ENCODE assay signal across 32 cellular contexts in the genomic region with DNA sequence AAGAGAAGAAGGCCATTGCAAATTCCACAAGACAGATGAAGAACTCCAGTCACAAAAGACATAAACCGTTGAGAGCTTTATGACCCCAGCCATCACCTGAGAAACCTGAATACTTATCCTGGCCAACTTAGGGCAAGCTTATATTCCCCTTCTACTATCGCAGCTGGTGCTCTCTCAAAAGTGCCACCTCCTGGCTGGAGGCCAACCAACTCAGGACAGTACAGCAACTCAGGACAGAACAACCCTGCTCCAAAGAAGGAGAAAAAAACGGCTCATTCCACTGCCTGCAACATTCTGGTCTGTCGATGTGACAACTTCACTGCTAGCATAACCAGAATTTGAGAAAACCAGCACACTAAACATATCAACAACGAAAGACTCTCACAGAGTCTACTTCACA. TPM values are rescaled to one million over a fixed set of nuclear protein-coding genes. Genes with fewer than 3 reads are reported as not detected.
"Had no signal": no experiment of that assay in that cellular context is flagged by ENCODE, and none has a peak within 500 bp of the region (broad histone marks: within the 10 kb centered on the region; RNA-seq: fewer than 3 reads in every experiment).

No MANE protein-coding gene starts in this region.

- H3K4me3 Mint-ChIP-seq: activated CD4-positive, alpha-beta T cell treated with anti-CD3 and anti-CD28 coated beads, Interleukin-2, amount 10 ng/mL, durations not matched to agents 7 days and 5 days; activated CD8-positive, alpha-beta T cell treated with anti-CD3 and anti-CD28 coated beads for 36 hours; activated T-cell treated with anti-CD3 and anti-CD28 coated beads, Interleukin-2, amount 50 U/mL, for 4 hours; activated T-helper 17 cell treated with anti-CD3 and anti-CD28 coated beads, Interleukin-2, amount 50 U/mL, for 72 hours; central memory CD8-positive, alpha-beta T cell; dendritic cell treated with granulocyte-macrophage colony-stimulating factor and Interleukin-4, amounts not matched to agents 40 ng/mL and 50 ng/mL, for 4 days; mesothelial cell of epicardium; naive thymus-derived CD4-positive, alpha-beta T cell; stimulated activated effector memory CD8-positive, alpha-beta T cell treated with anti-CD3 and anti-CD28 coated beads, Interleukin-12 subunit alpha, Interleukin-12 subunit beta, amount 100 ng/mL, for 72 hours; stimulated activated naive CD8-positive, alpha-beta T cell treated with anti-CD3 and anti-CD28 coated beads, Interleukin-15, Interleukin-2, amounts not matched to agents 100 ng/mL and 50 ng/mL, for 24 hours; T-helper 1 cell treated with Interleukin-12 subunit alpha and Interleukin-12 subunit beta and Interleukin-4 antibody, amounts not matched to agents 30 μg/mL and 1 μg/mL, for 36 hours had no signal

- H3K36me3 ChIP-seq: esophagus muscularis mucosa, heart left ventricle, ovary, sigmoid colon, upper lobe of right lung, WERI-Rb-1 had no signal

- ATAC-seq: activated CD4-positive, CD25-positive, alpha-beta regulatory T cell treated with anti-CD3 and anti-CD28 coated beads, Interleukin-2, amount 50 U/mL, for 24 hours; activated CD8-positive, alpha-beta T cell treated with anti-CD3 and anti-CD28 coated beads for 36 hours; activated T-cell treated with anti-CD3 and anti-CD28 coated beads, Interleukin-2, amount 50 U/mL, for 4 hours; activated T-helper 17 cell treated with anti-CD3 and anti-CD28 coated beads, Interleukin-2, amount 50 U/mL, for 72 hours; foreskin keratinocyte; heart left ventricle; naive thymus-derived CD4-positive, alpha-beta T cell; stimulated activated effector memory CD8-positive, alpha-beta T cell treated with anti-CD3 and anti-CD28 coated beads, Interleukin-12 subunit alpha, Interleukin-12 subunit beta, amount 100 ng/mL, for 72 hours; upper lobe of right lung had no signal

- H3K9me3 Mint-ChIP-seq: activated CD4-positive, alpha-beta T cell treated with anti-CD3 and anti-CD28 coated beads, Interleukin-2, amount 10 ng/mL, durations not matched to agents 7 days and 5 days; activated CD8-positive, alpha-beta T cell treated with anti-CD3 and anti-CD28 coated beads for 36 hours; activated T-cell treated with anti-CD3 and anti-CD28 coated beads, Interleukin-2, amount 50 U/mL, for 4 hours; activated T-helper 17 cell treated with anti-CD3 and anti-CD28 coated beads, Interleukin-2, amount 50 U/mL, for 72 hours; central memory CD8-positive, alpha-beta T cell; dendritic cell treated with granulocyte-macrophage colony-stimulating factor and Interleukin-4, amounts not matched to agents 40 ng/mL and 50 ng/mL, for 4 days; mesothelial cell of epicardium; naive thymus-derived CD4-positive, alpha-beta T cell; stimulated activated effector memory CD8-positive, alpha-beta T cell treated with anti-CD3 and anti-CD28 coated beads, Interleukin-12 subunit alpha, Interleukin-12 subunit beta, amount 100 ng/mL, for 72 hours; stimulated activated naive CD8-positive, alpha-beta T cell treated with anti-CD3 and anti-CD28 coated beads, Interleukin-15, Interleukin-2, amounts not matched to agents 100 ng/mL and 50 ng/mL, for 24 hours; T-helper 1 cell treated with Interleukin-12 subunit alpha and Interleukin-12 subunit beta and Interleukin-4 antibody, amounts not matched to agents 30 μg/mL and 1 μg/mL, for 36 hours had no signal

- DNase-seq: activated CD4-positive, alpha-beta T cell treated with anti-CD3 and anti-CD28 coated beads, Interleukin-2, amount 10 ng/mL, durations not matched to agents 7 days and 5 days; activated CD8-positive, alpha-beta T cell treated with anti-CD3 and anti-CD28 coated beads for 36 hours; activated gamma-delta T cell treated with Interleukin-2 at 50 U/mL for 16 hours; activated naive CD4-positive, alpha-beta T cell treated with anti-CD3 and anti-CD28 coated beads, Interleukin-2, amount 50 U/mL, for 16 hours; activated T-cell treated with anti-CD3 and anti-CD28 coated beads, Interleukin-2, amount 50 U/mL, for 4 hours; amniotic stem cell; foreskin keratinocyte; hypothalamus; kidney glomerular epithelial cell; mammary epithelial cell; naive thymus-derived CD4-positive, alpha-beta T cell; ovary; retina; sigmoid colon; small intestine; stimulated activated CD4-positive, alpha-beta T cell treated with anti-CD3 and anti-CD28 coated beads, Interleukin-4, amount 100 ng/mL, for 24 hours; T-helper 9 cell; upper lobe of right lung; WERI-Rb-1 had no signal

- H3K27ac Mint-ChIP-seq: activated CD4-positive, alpha-beta T cell treated with anti-CD3 and anti-CD28 coated beads, Interleukin-2, amount 10 ng/mL, durations not matched to agents 7 days and 5 days; activated CD8-positive, alpha-beta T cell treated with anti-CD3 and anti-CD28 coated beads for 36 hours; activated T-helper 17 cell treated with anti-CD3 and anti-CD28 coated beads, Interleukin-2, amount 50 U/mL, for 72 hours; dendritic cell treated with granulocyte-macrophage colony-stimulating factor and Interleukin-4, amounts not matched to agents 40 ng/mL and 50 ng/mL, for 4 days; mesothelial cell of epicardium; naive thymus-derived CD4-positive, alpha-beta T cell; progenitor cell of endocrine pancreas; stimulated activated effector memory CD8-positive, alpha-beta T cell treated with anti-CD3 and anti-CD28 coated beads, Interleukin-12 subunit alpha, Interleukin-12 subunit beta, amount 100 ng/mL, for 72 hours; stimulated activated naive CD8-positive, alpha-beta T cell treated with anti-CD3 and anti-CD28 coated beads, Interleukin-15, Interleukin-2, amounts not matched to agents 100 ng/mL and 50 ng/mL, for 24 hours; T-helper 1 cell treated with Interleukin-12 subunit alpha and Interleukin-12 subunit beta and Interleukin-4 antibody, amounts not matched to agents 30 μg/mL and 1 μg/mL, for 36 hours had no signal

- H3K4me1 Mint-ChIP-seq: activated CD4-positive, alpha-beta T cell treated with anti-CD3 and anti-CD28 coated beads, Interleukin-2, amount 10 ng/mL, durations not matched to agents 7 days and 5 days; activated T-helper 17 cell treated with anti-CD3 and anti-CD28 coated beads, Interleukin-2, amount 50 U/mL, for 72 hours; central memory CD8-positive, alpha-beta T cell; naive thymus-derived CD4-positive, alpha-beta T cell; stimulated activated effector memory CD8-positive, alpha-beta T cell treated with anti-CD3 and anti-CD28 coated beads, Interleukin-12 subunit alpha, Interleukin-12 subunit beta, amount 100 ng/mL, for 72 hours had no signal

- H3K27me3 ChIP-seq: esophagus muscularis mucosa, foreskin keratinocyte, ovary, sigmoid colon, upper lobe of right lung had no signal

- H3K36me3 Mint-ChIP-seq: mesothelial cell of epicardium; naive thymus-derived CD4-positive, alpha-beta T cell; stimulated activated effector memory CD8-positive, alpha-beta T cell treated with anti-CD3 and anti-CD28 coated beads, Interleukin-12 subunit alpha, Interleukin-12 subunit beta, amount 100 ng/mL, for 72 hours had no signal

- H3K27ac ChIP-seq: esophagus muscularis mucosa, foreskin keratinocyte, heart left ventricle, ovary, sigmoid colon, upper lobe of right lung, WERI-Rb-1 had no signal

- H3K9me3 ChIP-seq: esophagus muscularis mucosa, heart left ventricle, ovary, sigmoid colon, upper lobe of right lung had no signal

- H3K4me3 ChIP-seq: esophagus muscularis mucosa, heart left ventricle, ovary, sigmoid colon, upper lobe of right lung had no signal

- H3K4me1 ChIP-seq: esophagus muscularis mucosa, foreskin keratinocyte, heart left ventricle, upper lobe of right lung had no signal

RNA-seq across cellular contexts. Expression of gene KRT6B, which starts 9.7 kb away (rescaled TPM):
- total RNA-seq: activated CD4-positive, alpha-beta T cell treated with anti-CD3 and anti-CD28 coated beads, Interleukin-2, amount 10 ng/mL, durations not matched to agents 7 days and 5 days; activated CD8-positive, alpha-beta T cell treated with anti-CD3 and anti-CD28 coated beads for 36 hours; activated T-cell treated with anti-CD3 and anti-CD28 coated beads, Interleukin-2, amount 50 U/mL, for 4 hours; activated T-helper 17 cell treated with anti-CD3 and anti-CD28 coated beads, Interleukin-2, amount 50 U/mL, for 72 hours; esophagus muscularis mucosa; heart left ventricle; mesothelial cell of epicardium; naive thymus-derived CD4-positive, alpha-beta T cell; progenitor cell of endocrine pancreas; sigmoid colon; subcutaneous adipose tissue; upper lobe of right lung had no signal

RNA-seq across cellular contexts. Expression of gene KRT6C, which starts 11.9 kb away (rescaled TPM):
- total RNA-seq: activated CD4-positive, alpha-beta T cell treated with anti-CD3 and anti-CD28 coated beads, Interleukin-2, amount 10 ng/mL, durations not matched to agents 7 days and 5 days; activated CD8-positive, alpha-beta T cell treated with anti-CD3 and anti-CD28 coated beads for 36 hours; activated T-cell treated with anti-CD3 and anti-CD28 coated beads, Interleukin-2, amount 50 U/mL, for 4 hours; activated T-helper 17 cell treated with anti-CD3 and anti-CD28 coated beads, Interleukin-2, amount 50 U/mL, for 72 hours; esophagus muscularis mucosa; heart left ventricle; mesothelial cell of epicardium; naive thymus-derived CD4-positive, alpha-beta T cell; progenitor cell of endocrine pancreas; sigmoid colon; subcutaneous adipose tissue; upper lobe of right lung had no signal

RNA-seq across cellular contexts. Expression of gene KRT75, which starts 27.5 kb away (rescaled TPM):
- total RNA-seq: activated CD4-positive, alpha-beta T cell treated with anti-CD3 and anti-CD28 coated beads, Interleukin-2, amount 10 ng/mL, durations not matched to agents 7 days and 5 days; activated CD8-positive, alpha-beta T cell treated with anti-CD3 and anti-CD28 coated beads for 36 hours; activated T-cell treated with anti-CD3 and anti-CD28 coated beads, Interleukin-2, amount 50 U/mL, for 4 hours; activated T-helper 17 cell treated with anti-CD3 and anti-CD28 coated beads, Interleukin-2, amount 50 U/mL, for 72 hours; esophagus muscularis mucosa; heart left ventricle; liver; mesothelial cell of epicardium; naive thymus-derived CD4-positive, alpha-beta T cell; progenitor cell of endocrine pancreas; sigmoid colon; subcutaneous adipose tissue; upper lobe of right lung had no signal

RNA-seq across cellular contexts. Expression of gene KRT6A, which starts 31.4 kb away (rescaled TPM):
- total RNA-seq: activated CD4-positive, alpha-beta T cell treated with anti-CD3 and anti-CD28 coated beads, Interleukin-2, amount 10 ng/mL, durations not matched to agents 7 days and 5 days; activated CD8-positive, alpha-beta T cell treated with anti-CD3 and anti-CD28 coated beads for 36 hours; activated T-cell treated with anti-CD3 and anti-CD28 coated beads, Interleukin-2, amount 50 U/mL, for 4 hours; activated T-helper 17 cell treated with anti-CD3 and anti-CD28 coated beads, Interleukin-2, amount 50 U/mL, for 72 hours; naive thymus-derived CD4-positive, alpha-beta T cell; progenitor cell of endocrine pancreas; sigmoid colon had no signal

RNA-seq across cellular contexts. Expression of gene KRT82, which starts 55.6 kb away (rescaled TPM):
- total RNA-seq: activated CD4-positive, alpha-beta T cell treated with anti-CD3 and anti-CD28 coated beads, Interleukin-2, amount 10 ng/mL, durations not matched to agents 7 days and 5 days; activated CD8-positive, alpha-beta T cell treated with anti-CD3 and anti-CD28 coated beads for 36 hours; activated T-cell treated with anti-CD3 and anti-CD28 coated beads, Interleukin-2, amount 50 U/mL, for 4 hours; activated T-helper 17 cell treated with anti-CD3 and anti-CD28 coated beads, Interleukin-2, amount 50 U/mL, for 72 hours; esophagus muscularis mucosa; foreskin keratinocyte; heart left ventricle; liver; mammary epithelial cell; mesothelial cell of epicardium; naive thymus-derived CD4-positive, alpha-beta T cell; ovary; progenitor cell of endocrine pancreas; sigmoid colon; subcutaneous adipose tissue; upper lobe of right lung had no signal
